ENCODE assay signal across 7 cellular contexts in the genomic region with DNA sequence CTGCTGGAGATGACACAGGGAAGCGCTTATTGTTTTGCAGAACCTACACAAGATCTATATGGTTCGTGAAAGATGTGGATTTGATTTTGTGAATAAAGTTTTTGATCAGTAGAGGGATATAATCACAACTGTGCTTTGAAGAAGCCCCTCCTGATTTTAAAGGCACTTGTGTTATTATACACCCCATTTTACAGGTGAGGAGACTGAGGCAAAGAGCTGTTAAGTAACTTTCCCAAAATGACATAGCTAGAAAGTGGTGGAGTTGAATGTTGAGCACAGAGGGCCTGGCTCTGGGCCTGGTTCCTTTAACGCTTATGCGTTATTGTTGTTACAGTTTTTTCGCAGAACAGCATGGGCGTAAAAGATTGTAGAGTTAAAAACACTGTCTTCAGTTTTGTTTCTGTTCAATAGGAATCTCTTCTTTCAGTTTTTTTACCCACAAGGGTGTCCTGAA. TPM values are rescaled to one million over a fixed set of nuclear protein-coding genes. Genes with fewer than 3 reads are reported as not detected.
DNase-seq lines count a peak whose midpoint lies in the region; ATAC-seq and TF ChIP-seq lines count a peak whose summit lies in the region.

No MANE protein-coding gene starts in this region.

- intact Hi-C loops in activated CD8-positive, alpha-beta T cell treated with anti-CD3 and anti-CD28 coated beads for 36 hours (cut with micrococcal nuclease) = loop anchor here (5.0 kb wide), 1 partner anchor 34 kb away; no protein-coding TSS in a partner anchor

- H3K36me3 Mint-ChIP-seq in activated CD8-positive, alpha-beta T cell treated with anti-CD3 and anti-CD28 coated beads for 36 hours (ENCODE audit: low read depth) = peaks cover 3% of the 10 kb centered on the region

- no peaks in the 10 kb centered on the region for H3K9me3 ChIP-seq in iPS-18a (ENCODE audit: control insufficient read depth, low read depth, low read length)

- no peaks in the 10 kb centered on the region for H3K27me3 Mint-ChIP-seq in activated CD8-positive, alpha-beta T cell treated with anti-CD3 and anti-CD28 coated beads for 36 hours
- H3K27me3 Mint-ChIP-seq in stimulated activated naive CD8-positive, alpha-beta T cell treated with anti-CD3 and anti-CD28 coated beads, Interleukin-15, amount 100 ng/mL, for 72 hours = no peaks in the 10 kb centered on the region

- H3K9me3 Mint-ChIP-seq in activated CD8-positive, alpha-beta T cell treated with anti-CD3 and anti-CD28 coated beads for 36 hours = no peaks in the 10 kb centered on the region
- H3K9me3 Mint-ChIP-seq in stimulated activated naive CD8-positive, alpha-beta T cell treated with anti-CD3 and anti-CD28 coated beads, Interleukin-15, amount 100 ng/mL, for 72 hours = no peaks in the 10 kb centered on the region

- H3K9ac ChIP-seq in iPS-18a (ENCODE audit: low read length) = peak overlapping the region; percentile 74

- H3K36me3 ChIP-seq in iPS-18a (ENCODE audit: control insufficient read depth, low read depth, low read length) = no peaks in the 10 kb centered on the region

- H3K27me3 ChIP-seq in HL-60 (ENCODE audit: insufficient read depth, poor library complexity, severe bottlenecking) (no peaks in the 10 kb centered on the region), iPS-18a (ENCODE audit: control insufficient read depth, insufficient read depth, low read length) (no peaks in the 10 kb centered on the region)

- H3K4me3 ChIP-seq in HL-60 (replicated peaks; ENCODE audit: insufficient read depth, low read length) (peak overlapping the region; percentile 74), iPS-18a (ENCODE audit: low read length) (peak overlapping the region; percentile 82)

- POLR2A ChIA-PET in activated CD8-positive, alpha-beta T cell treated with anti-CD3 and anti-CD28 coated beads for 36 hours (lab: Charles Lee) = interaction anchor here (1.1 to 2.2 kb wide), 2 partner anchors 8 to 50 kb away, joined by 4 read pairs; no protein-coding TSS in a partner anchor

- CTCF ChIA-PET in activated CD8-positive, alpha-beta T cell treated with anti-CD3 and anti-CD28 coated beads for 36 hours (lab: Charles Lee) = interaction anchor here (2.5 to 2.6 kb wide), 2 partner anchors 29 to 32 kb away, joined by 8 to 15 read pairs; no protein-coding TSS in a partner anchor

- H3K27ac ChIP-seq in HL-60 (replicated peaks) (peak overlapping the region; percentile 83), iPS-18a (ENCODE audit: low read length) (no peak overlapping the region)

- no peak for DNase-seq in HL-60 (ENCODE audit: low read depth in 1 of 2, low spot score in 1 of 2)
- no peak for DNase-seq in activated CD8-positive, alpha-beta T cell treated with anti-CD3 and anti-CD28 coated beads for 36 hours
- DNase-seq in stimulated activated naive CD8-positive, alpha-beta T cell treated with anti-CD3 and anti-CD28 coated beads, Interleukin-15, amount 100 ng/mL, for 72 hours = no peak
- no peak for DNase-seq in islet precursor cell
- no peak for DNase-seq in DMS53 treated with DMSO at 0.1 percent for 48 hours (lab: John Stamatoyannopoulos, UW; ENCODE audit: unreplicated experiment)

- ATAC-seq in activated CD8-positive, alpha-beta T cell treated with anti-CD3 and anti-CD28 coated beads for 36 hours = no peak
- no peak for ATAC-seq in stimulated activated naive CD8-positive, alpha-beta T cell treated with anti-CD3 and anti-CD28 coated beads, Interleukin-15, amount 100 ng/mL, for 72 hours
- no peak for ATAC-seq in GM21737 (IDR thresholded peaks at IDR 0.05; ENCODE audit: unreplicated experiment)

- H3K4me1 Mint-ChIP-seq in activated CD8-positive, alpha-beta T cell treated with anti-CD3 and anti-CD28 coated beads for 36 hours (ENCODE audit: low read depth) = peaks cover 39% of the 10 kb centered on the region
- peaks cover 28% of the 10 kb centered on the region for H3K4me1 Mint-ChIP-seq in stimulated activated naive CD8-positive, alpha-beta T cell treated with anti-CD3 and anti-CD28 coated beads, Interleukin-15, amount 100 ng/mL, for 72 hours

- H3K27ac Mint-ChIP-seq in activated CD8-positive, alpha-beta T cell treated with anti-CD3 and anti-CD28 coated beads for 36 hours = peak overlapping the region; percentile 91
- H3K27ac Mint-ChIP-seq in stimulated activated naive CD8-positive, alpha-beta T cell treated with anti-CD3 and anti-CD28 coated beads, Interleukin-15, amount 100 ng/mL, for 72 hours = peak overlapping the region; percentile 99

- H3K4me3 Mint-ChIP-seq in activated CD8-positive, alpha-beta T cell treated with anti-CD3 and anti-CD28 coated beads for 36 hours = peak overlapping the region; percentile 88
- peak overlapping the region; percentile 93 to 94 for H3K4me3 Mint-ChIP-seq in stimulated activated naive CD8-positive, alpha-beta T cell treated with anti-CD3 and anti-CD28 coated beads, Interleukin-15, amount 100 ng/mL, for 72 hours

- no peak for TF ChIP-seq CTCF in HL-60 (IDR thresholded peaks at IDR 0.05; ENCODE audit: insufficient read depth, low read length)
- no peak for TF ChIP-seq CTCF in activated CD8-positive, alpha-beta T cell treated with anti-CD3 and anti-CD28 coated beads for 36 hours (IDR thresholded peaks at IDR 0.05)

- peaks cover 25% of the 10 kb centered on the region for H3K4me1 ChIP-seq in iPS-18a (ENCODE audit: control insufficient read depth, low read depth, low read length)

RNA-seq across cellular contexts. Expression of a gene that starts 1.4 kb away (rescaled TPM):
- 10 to 100 TPM; 17.1 to 19.0 TPM for total RNA-seq in activated CD8-positive, alpha-beta T cell treated with anti-CD3 and anti-CD28 coated beads for 36 hours
